In genomic region chr6:26332843-26333242, GRCh38 we compare ENCODE assay signal across 1 cellular context.
TF ChIP-seq lines count a peak whose summit lies in the region.

No MANE protein-coding gene starts in this region.

TF ChIP-seq in SK-N-SH, 30 proteins besides CTCF, POLR2A, EP300 and RAD21 (continued from another document):
- no peak for TF ChIP-seq REST (IDR thresholded peaks at IDR 0.05; ENCODE audit: low read depth, low read length)
- no peak for TF ChIP-seq MXI1 (IDR thresholded peaks at IDR 0.05; ENCODE audit: low read depth, low read length)
